ENCODE assay signal across 8 cellular contexts in genomic region chr17:81961087-81961514, GRCh38. TPM values are rescaled to one million over a fixed set of nuclear protein-coding genes. Genes with fewer than 3 reads are reported as not detected.
DNase-seq lines count a peak whose midpoint lies in the region; ATAC-seq, FAIRE-seq and TF ChIP-seq lines count a peak whose summit lies in the region.

Gene NOTUM, minus strand, starts transcription at chr17:81961187. Its CDS starts 278 bp downstream, at chr17:81960909.

- H3K9me3 Mint-ChIP-seq in activated CD8-positive, alpha-beta T cell treated with anti-CD3 and anti-CD28 coated beads for 36 hours: no peaks in the 10 kb centered on the region

- H3K23ac ChIP-seq in H1 (ENCODE audit: insufficient read length): no peak within 1 kb of the TSS

- H2BK120ac ChIP-seq in H1 (replicated peaks; ENCODE audit: low read depth, low read length): no peak within 1 kb of the TSS

- no peak within 1 kb of the TSS for H3K9ac ChIP-seq in H1 (replicated peaks in 1 of 4; ENCODE audit: extremely low read depth in 1 of 4, low read depth in 3 of 4, low read length in 3 of 4)

- H3K27ac Mint-ChIP-seq in activated CD8-positive, alpha-beta T cell treated with anti-CD3 and anti-CD28 coated beads for 36 hours: no peak within 1 kb of the TSS

- H3K4me1 Mint-ChIP-seq in activated CD8-positive, alpha-beta T cell treated with anti-CD3 and anti-CD28 coated beads for 36 hours (ENCODE audit: low read depth): peaks cover 4% of the 10 kb centered on the region

- TF ChIP-seq RAD21 in H1 (IDR thresholded peaks at IDR 0.05 in 1 of 2, conservative IDR thresholded peaks at IDR 0.05 in 1 of 2; ENCODE audit: low read depth in 2 of 2, low read length in 2 of 2): peak in 1 of 2 experiments; percentile 29; a peak in 2 of 4 replicates

- H2BK12ac ChIP-seq in H1 (ENCODE audit: low read depth, low read length): no peak within 1 kb of the TSS; the same call in 1 of the 2 replicates

- H3K4me1 ChIP-seq in H1 (replicated peaks in 1 of 4; ENCODE audit: control insufficient read depth in 3 of 4, insufficient read depth in 4 of 4, low read length in 3 of 4) (peaks cover 0 to 6% (median 1%) of the 10 kb centered on the region in 4 experiments; a peak in 4 of 7 replicates), sigmoid colon (peaks cover 0 to 28% (median 23%) of the 10 kb centered on the region in 4 donors)

- TF ChIP-seq CTCF in GM10266 (IDR thresholded peaks at IDR 0.05; ENCODE audit: control insufficient read depth, insufficient read depth, low read depth, missing control alignments) (peak; percentile 2), H1 (IDR thresholded peaks at IDR 0.05; ENCODE audit: control extremely low read depth in 1 of 3, insufficient read depth in 1 of 3, low read depth in 1 of 3, low read length in 3 of 3) (peak; percentile 14 to 55 (median 46)), sigmoid colon (IDR thresholded peaks at IDR 0.05) (no peak)
- TF ChIP-seq CTCF in activated CD8-positive, alpha-beta T cell treated with anti-CD3 and anti-CD28 coated beads for 36 hours (IDR thresholded peaks at IDR 0.05): no peak

- DNase-seq in GM10266 (ENCODE audit: extremely low spot score) (no peak), NCI-H2171 treated with DMSO at 0.1 percent for 48 hours (lab: John Stamatoyannopoulos, UW) (peak; percentile 16), H1 (ENCODE audit: low read depth in 1 of 2, low spot score in 2 of 2) (peak in 1 of 2 experiments; percentile 70), sigmoid colon (no peak), pons (ENCODE audit: low spot score) (no peak), G401 (ENCODE audit: low spot score) (no peak)
- no peak for DNase-seq in activated CD8-positive, alpha-beta T cell treated with anti-CD3 and anti-CD28 coated beads for 36 hours

- H3K4me2 ChIP-seq in H1 (ENCODE audit: insufficient read depth in 1 of 2, low read depth in 2 of 2, low read length in 2 of 2): peak within 1 kb of the TSS; percentile 31 to 76

- WGBS in H1 (ENCODE audit: extremely low coverage in 1 of 2, insufficient coverage in 1 of 2, insufficient read length in 1 of 2, insufficient replicate concordance in 2 of 2, low coverage in 1 of 2, low lambda C conversion rate in 2 of 2, missing lambda C conversion rate in 1 of 2), 2 experiments: 0% methylated on average over 4 of the region's 66 CpGs; no CpG with 5 or more reads in 1 of the 2 experiments
- 0 to 1% methylated on average over 66 of the region's 66 CpGs for WGBS in sigmoid colon, 2 donors

- POLR2A ChIA-PET in H1 (lab: Charles Lee; ENCODE audit: partially characterized antibody): interaction anchor here (1.3 to 3.0 kb wide), 3 partner anchors 24 to 59 kb away, joined by 3 to 14 read pairs (median 10); partner anchors contain the start of gene PYCR1
- POLR2A ChIA-PET in activated CD8-positive, alpha-beta T cell treated with anti-CD3 and anti-CD28 coated beads for 36 hours (lab: Charles Lee): interaction anchor here (2.0 kb wide), 1 partner anchor 14 kb away, joined by 4 read pairs; no protein-coding TSS in a partner anchor

- TF ChIP-seq POLR2A in H1 (IDR thresholded peaks at IDR 0.05; ENCODE audit: control extremely low read depth in 1 of 2, low read depth in 2 of 2, low read length in 2 of 2) (no peak), sigmoid colon (IDR thresholded peaks at IDR 0.05) (no peak)

- peaks cover 2 to 3% of the 10 kb centered on the region in 2 experiments for H4K20me1 ChIP-seq in H1 (replicated peaks in 1 of 2; ENCODE audit: control insufficient read depth in 1 of 2, insufficient read depth in 2 of 2, low read length in 2 of 2)

- no peak within 1 kb of the TSS for H3K14ac ChIP-seq in H1 (ENCODE audit: insufficient read length)

- H3K23me2 ChIP-seq in H1 (ENCODE audit: low read depth, low read length): peaks cover 4% of the 10 kb centered on the region; the same call in 1 of the 2 replicates

- intact Hi-C loops in sigmoid colon (cut with DNase I): no loop called here
- intact Hi-C loops in activated CD8-positive, alpha-beta T cell treated with anti-CD3 and anti-CD28 coated beads for 36 hours (cut with micrococcal nuclease): no loop called here

- H3K4ac ChIP-seq in H1 (replicated peaks; ENCODE audit: insufficient read length, low read depth, low read length): no peak within 1 kb of the TSS

- H3K4me3 Mint-ChIP-seq in activated CD8-positive, alpha-beta T cell treated with anti-CD3 and anti-CD28 coated beads for 36 hours: no peak within 1 kb of the TSS

- ATAC-seq in HG03432 (IDR thresholded peaks at IDR 0.05; ENCODE audit: unreplicated experiment): no peak
- ATAC-seq in activated CD8-positive, alpha-beta T cell treated with anti-CD3 and anti-CD28 coated beads for 36 hours: no peak

- no peak within 1 kb of the TSS for H2BK20ac ChIP-seq in H1 (ENCODE audit: low read length)

- in situ Hi-C loops in G401 (cut with HindIII; ENCODE audit: low sequenced_read_pairs): no loop called here

- no peak for FAIRE-seq in H1 (lab: Jason Lieb, UNC)

- H3K27me3 Mint-ChIP-seq in activated CD8-positive, alpha-beta T cell treated with anti-CD3 and anti-CD28 coated beads for 36 hours: peaks cover 21% of the 10 kb centered on the region

- no peaks in the 10 kb centered on the region for H3K79me1 ChIP-seq in H1 (ENCODE audit: low read depth, low read length)

- no peak within 1 kb of the TSS for H2AK5ac ChIP-seq in H1 (ENCODE audit: low read depth, low read length)

- TF ChIP-seq EP300 in H1 (IDR thresholded peaks at IDR 0.05; ENCODE audit: borderline replicate concordance in 1 of 2, low read depth in 2 of 2, low read length in 2 of 2) (no peak), sigmoid colon (IDR thresholded peaks at IDR 0.05) (no peak)

- no peaks in the 10 kb centered on the region for H3K36me3 Mint-ChIP-seq in activated CD8-positive, alpha-beta T cell treated with anti-CD3 and anti-CD28 coated beads for 36 hours (ENCODE audit: low read depth)

- H3K4me3 ChIP-seq in H1 (ENCODE audit: extremely low read depth in 1 of 4, insufficient read depth in 2 of 4, low read depth in 3 of 4, low read length in 4 of 4) (peak within 1 kb of the TSS in 3 of 4 experiments; percentile 10 to 53 (median 14); a peak in 5 of 8 replicates), sigmoid colon (peak within 1 kb of the TSS in 3 of 4 donors; percentile 22 to 50 (median 44))

- H3K27me3 ChIP-seq in H1 (replicated peaks in 1 of 4; ENCODE audit: control insufficient read depth in 3 of 4, extremely low read depth in 1 of 4, insufficient read depth in 3 of 4, low read length in 3 of 4) (peaks cover 46 to 85% (median 68%) of the 10 kb centered on the region in 4 experiments), sigmoid colon (peaks cover 38 to 77% (median 63%) of the 10 kb centered on the region in 3 donors)

- no peaks in the 10 kb centered on the region for H3K79me2 ChIP-seq in H1 (ENCODE audit: control insufficient read depth in 1 of 2, insufficient read depth in 2 of 2, low read length in 2 of 2)

- peak within 1 kb of the TSS; percentile 80; the same call in 1 of the 2 replicates for H4K8ac ChIP-seq in H1 (ENCODE audit: extremely low read depth, insufficient read depth, low read length)

- no peaks in the 10 kb centered on the region for H3K9me3 ChIP-seq in H1 (ENCODE audit: insufficient read depth in 2 of 2, low read depth in 1 of 2, low read length in 1 of 2)
- no peaks in the 10 kb centered on the region for H3K9me3 ChIP-seq in sigmoid colon

- H2AFZ ChIP-seq in H1 (ENCODE audit: low read length): no peak within 1 kb of the TSS

- H3K27ac ChIP-seq in H1 (ENCODE audit: low read depth, low read length): no peak within 1 kb of the TSS
- H3K27ac ChIP-seq in sigmoid colon: no peak within 1 kb of the TSS

- no peak within 1 kb of the TSS; the same call in 1 of the 2 replicates for H3K18ac ChIP-seq in H1 (ENCODE audit: extremely low read depth, low read length)

- no peak within 1 kb of the TSS for H4K91ac ChIP-seq in H1 (replicated peaks; ENCODE audit: insufficient read length, low read length)

- peaks cover 0 to 13% (median 0%) of the 10 kb centered on the region in 4 experiments; a peak in 1 of 8 replicates for H3K36me3 ChIP-seq in H1 (ENCODE audit: control insufficient read depth in 2 of 4, insufficient read depth in 4 of 4, low read length in 3 of 4)
- H3K36me3 ChIP-seq in sigmoid colon: no peaks in the 10 kb centered on the region

- H2BK5ac ChIP-seq in H1 (ENCODE audit: low read depth, low read length): no peak within 1 kb of the TSS

- CTCF ChIA-PET in H1 (lab: Charles Lee; ENCODE audit: partially characterized antibody): interaction anchor here (0.6 to 5.1 kb wide), 9 partner anchors 10 to 74 kb away, joined by 3 to 22 read pairs (median 5); partner anchors contain the start of gene ASPSCR1
- CTCF ChIA-PET in activated CD8-positive, alpha-beta T cell treated with anti-CD3 and anti-CD28 coated beads for 36 hours (lab: Charles Lee): interaction anchor here (1.9 to 3.0 kb wide), 5 partner anchors 12 to 76 kb away, joined by 12 to 121 read pairs (median 16); partner anchors contain the start of genes ASPSCR1, CENPX, DCXR and LRRC45

- no peak within 1 kb of the TSS for H3K56ac ChIP-seq in H1 (replicated peaks; ENCODE audit: insufficient read length, low read depth, low read length)

- H2BK15ac ChIP-seq in H1 (ENCODE audit: low read length): no peak within 1 kb of the TSS; the same call in 1 of the 2 replicates

- H4K5ac ChIP-seq in H1 (ENCODE audit: insufficient read length, low read depth, low read length): no peak within 1 kb of the TSS

TF ChIP-seq in H1, 55 proteins besides CTCF, POLR2A, EP300 and RAD21:
- no peak for TF ChIP-seq BCL11A (IDR thresholded peaks at IDR 0.05; ENCODE audit: low read depth in 2 of 2, low read length in 2 of 2)
TF ChIP-seq in H1: peak in this region for 0.

RNA-seq across cellular contexts. Expression of gene NOTUM, which starts in this region (rescaled TPM):
- 0.76 and 1.1 TPM in 2 replicates for total RNA-seq in H1 (2021; fragmentation: NEBNext Ultra II Directional; extraction: Animal tissue kit (Norgen Biotek cat#: 25700))
- polyA plus RNA-seq in H1 (2011; rRNA removed) (0.45 and 1.1 TPM in 2 replicates), sigmoid colon (under 1 TPM in 1 of 3 donors, not detected in 2; 0.22 TPM)
- 0.80 TPM for polyA plus RNA-seq in H1 (2011; cell fraction: cytosol; rRNA removed)
- 1.4 TPM for polyA plus RNA-seq in H1 (2011; cell fraction: nucleus; rRNA removed)
- 0.34 to 0.56 TPM (median 0.48 TPM) in 3 of 4 replicates, not detected in the other for polyA plus RNA-seq in H1 (2012, experiment 1 of 2)
- 0.30 TPM for polyA plus RNA-seq in H1 (2012, experiment 2 of 2)
- polyA plus RNA-seq in H1 (2013, experiment 1 of 2): 0.63 TPM
- polyA plus RNA-seq in H1 (2013, experiment 2 of 2): 0.46 TPM
- polyA minus RNA-seq in H1 (2011; rRNA and poly(A)+ RNA removed): 0.25 TPM in 1 of 2 replicates, not detected in the other
- polyA minus RNA-seq in H1 (2011; cell fraction: cytosol; rRNA and poly(A)+ RNA removed): not detected
- polyA minus RNA-seq in H1 (2011; cell fraction: nucleus; rRNA and poly(A)+ RNA removed): 1.00 TPM
- total RNA-seq in sigmoid colon: not detected
- under 1 TPM; 0.41 to 0.49 TPM for total RNA-seq in activated CD8-positive, alpha-beta T cell treated with anti-CD3 and anti-CD28 coated beads for 36 hours
- total RNA-seq in G401 (2014; rRNA removed; shearing (Covaris generic)): 2.5 and 4.5 TPM in 2 replicates

Comparison
In these comparisons a context has a peak if more than half of its experiments do, and no peak if none do; other contexts are left out.
1. CTCF ChIP-seq: peak in GM10266 (single experiment) and H1 (3 of 3); none in sigmoid colon (0 of 4) and activated CD8-positive, alpha-beta T cell treated with anti-CD3 and anti-CD28 coated beads for 36 hours (single experiment).